In genomic region chrX:56248492-56248891, GRCh38 we compare ENCODE assay signal across 8 cellular contexts. TPM values are rescaled to one million over a fixed set of nuclear protein-coding genes. Genes with fewer than 3 reads are reported as not detected.
A peak's percentile ranks its signal among the peaks of the same experiment; 100 is the strongest.
DNase-seq lines count a peak whose midpoint lies in the region; ATAC-seq and TF ChIP-seq lines count a peak whose summit lies in the region.

No MANE protein-coding gene starts in this region.

- no CpG with 5 or more reads among the region's 5 CpGs for WGBS in neuronal stem cell (ENCODE audit: extremely low coverage in 2 of 2, insufficient read length in 2 of 2, insufficient replicate concordance in 1 of 2), 2 donors

- no peak overlapping the region for H3K4me2 ChIP-seq in neuronal stem cell (ENCODE audit: insufficient read depth, low read length, poor library complexity, severe bottlenecking)

- H2BK5ac ChIP-seq in neuronal stem cell (ENCODE audit: low read length) = no peak overlapping the region

- H3K14ac ChIP-seq in neuronal stem cell (ENCODE audit: low read length) = no peak overlapping the region

- DNase-seq in A172 (ENCODE audit: low spot score) (peak; percentile 32), NCI-H526 treated with DMSO at 0.1 percent for 48 hours (lab: John Stamatoyannopoulos, UW) (peak; percentile 2), neuronal stem cell (ENCODE audit: low spot score) (no peak), vagina (ENCODE audit: extremely low spot score in 2 of 2) (no peak)
- DNase-seq in activated CD8-positive, alpha-beta memory T cell treated with anti-CD3 and anti-CD28 coated beads, Interleukin-2, amount 50 U/mL, for 24 hours (ENCODE audit: extremely low read depth) = peak; percentile 7

- H2BK12ac ChIP-seq in neuronal stem cell (ENCODE audit: low read length) = no peak overlapping the region

- H3K4me1 ChIP-seq in neuronal stem cell (ENCODE audit: control insufficient read depth in 2 of 2, insufficient read depth in 1 of 2, low read depth in 1 of 2, low read length in 2 of 2) (no peaks in the 10 kb centered on the region), vagina (no peaks in the 10 kb centered on the region)

- peak overlapping the region; percentile 57 for H2AFZ ChIP-seq in neuronal stem cell (ENCODE audit: low read length)

- H4K91ac ChIP-seq in neuronal stem cell (ENCODE audit: low read depth, low read length, poor library complexity) = no peak overlapping the region

- H3K36me3 ChIP-seq in neuronal stem cell (replicated peaks in 1 of 2; ENCODE audit: control insufficient read depth in 2 of 2, insufficient read depth in 2 of 2, low read length in 2 of 2) (no peaks in the 10 kb centered on the region), vagina (peaks cover 0 to 6% of the 10 kb centered on the region in 2 donors)

- H3K27me3 ChIP-seq in neuronal stem cell (ENCODE audit: control insufficient read depth in 3 of 3, insufficient read depth in 3 of 3, low read depth in 1 of 3, low read length in 3 of 3) = no peaks in the 10 kb centered on the region
- no peaks in the 10 kb centered on the region for H3K27me3 ChIP-seq in vagina

- H3K4ac ChIP-seq in neuronal stem cell (ENCODE audit: low read length) = no peak overlapping the region

- H2AK5ac ChIP-seq in neuronal stem cell (ENCODE audit: low read depth, low read length) = no peak overlapping the region

- no peaks in the 10 kb centered on the region for H3K79me1 ChIP-seq in neuronal stem cell (ENCODE audit: low read depth, low read length)

- no peak overlapping the region for H3K23ac ChIP-seq in neuronal stem cell (ENCODE audit: low read depth, low read length, poor library complexity)

- ATAC-seq in HG02885 (IDR thresholded peaks at IDR 0.05; ENCODE audit: poor library complexity, unreplicated experiment) (peak; percentile 94), esophagus mucosa (peak; percentile 72)

- no peak overlapping the region for H2BK120ac ChIP-seq in neuronal stem cell (ENCODE audit: low read depth, low read length)

- H3K27ac ChIP-seq in neuronal stem cell (replicated peaks; ENCODE audit: low read length) (no peak overlapping the region), vagina (no peak overlapping the region)

- H4K8ac ChIP-seq in neuronal stem cell (ENCODE audit: low read depth, low read length) = no peak overlapping the region

- no peak for TF ChIP-seq POLR2A in vagina (IDR thresholded peaks at IDR 0.05)

- no peak overlapping the region for H2BK15ac ChIP-seq in neuronal stem cell (ENCODE audit: low read length)

- intact Hi-C loops in vagina (cut with DNase I) = no loop called here

- H3K9me3 ChIP-seq in neuronal stem cell (replicated peaks in 1 of 2; ENCODE audit: control insufficient read depth in 2 of 2, insufficient read depth in 1 of 2, low read depth in 1 of 2, low read length in 2 of 2) (no peaks in the 10 kb centered on the region), vagina (no peaks in the 10 kb centered on the region)

- no peak overlapping the region for H3K18ac ChIP-seq in neuronal stem cell (ENCODE audit: low read length)

- TF ChIP-seq CTCF in GM12875 (IDR thresholded peaks at IDR 0.05; ENCODE audit: borderline replicate concordance, insufficient read depth, low read depth, low read length) (peak; percentile 66), vagina (IDR thresholded peaks at IDR 0.05) (peak in 2 of 3 experiments; percentile 24 to 46)

- no peak overlapping the region for H3K4me3 ChIP-seq in GM12875 (ENCODE audit: low read depth, low read length)
- H3K4me3 ChIP-seq in neuronal stem cell (ENCODE audit: low read length in 2 of 2) = no peak overlapping the region
- H3K4me3 ChIP-seq in vagina = no peak overlapping the region

- H3K9ac ChIP-seq in neuronal stem cell (ENCODE audit: low read depth, low read length, poor library complexity) = no peak overlapping the region

RNA-seq across cellular contexts. Expression of gene KLF8, which starts 16.3 kb away (rescaled TPM):
- total RNA-seq in A172 (2014; rRNA removed; shearing (Covaris generic)) = not detected in 2 replicates
- 23.2 TPM for total RNA-seq in esophagus mucosa
- polyA plus RNA-seq in neuronal stem cell (2013, experiment 1 of 2) = 6.0 TPM
- 6.1 TPM for polyA plus RNA-seq in neuronal stem cell (2013, experiment 2 of 2)
- 33.1 TPM for total RNA-seq in vagina

Comparison
In these comparisons a context has a peak if more than half of its experiments do, and no peak if none do; other contexts are left out.
1. DNase-seq: peak in A172 (single experiment), NCI-H526 treated with DMSO at 0.1 percent for 48 hours (single experiment) and activated CD8-positive, alpha-beta memory T cell treated with anti-CD3 and anti-CD28 coated beads, Interleukin-2, amount 50 U/mL, for 24 hours (single experiment); none in neuronal stem cell (single experiment) and vagina (0 of 2).
2. RNA of gene KLF8, which starts 16.3 kb away (total RNA-seq): 33.1 TPM in vagina (single experiment) and 23.2 TPM in esophagus mucosa (single experiment); not detected in A172; every median in the first group is over 10 times any median in the second.